2 cellular contexts compared by ENCODE assay signal in the genomic region with DNA sequence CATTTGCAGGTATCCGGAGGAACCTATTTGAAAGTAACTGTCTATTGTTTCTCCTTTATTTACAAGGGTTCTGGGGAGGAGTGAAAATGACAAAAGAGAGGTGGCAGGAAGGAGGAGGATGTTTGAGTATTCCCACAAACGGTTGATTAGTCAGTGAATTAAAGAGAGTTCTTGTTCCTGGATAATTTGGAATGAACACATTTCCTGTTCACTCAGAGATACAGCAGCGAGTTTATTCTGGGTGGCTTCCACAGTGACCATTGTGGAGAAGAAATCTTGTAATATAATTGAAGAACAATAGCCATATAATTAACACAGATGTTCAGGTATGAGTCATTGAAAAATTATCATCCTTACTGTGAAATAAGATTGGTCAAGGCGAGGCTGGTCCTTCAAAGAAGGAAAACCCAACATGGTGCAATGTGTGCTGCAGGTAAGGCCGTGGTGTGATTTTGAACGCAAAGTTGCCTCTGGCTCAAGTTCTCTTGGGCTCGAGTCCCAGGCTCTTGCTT.
TF ChIP-seq lines count a peak whose summit lies in the region.

No MANE protein-coding gene starts in this region.

TF ChIP-seq in SK-N-SH, 30 proteins besides CTCF, POLR2A, EP300 and RAD21 (continued from another document):
- TF ChIP-seq, protein P1, sequence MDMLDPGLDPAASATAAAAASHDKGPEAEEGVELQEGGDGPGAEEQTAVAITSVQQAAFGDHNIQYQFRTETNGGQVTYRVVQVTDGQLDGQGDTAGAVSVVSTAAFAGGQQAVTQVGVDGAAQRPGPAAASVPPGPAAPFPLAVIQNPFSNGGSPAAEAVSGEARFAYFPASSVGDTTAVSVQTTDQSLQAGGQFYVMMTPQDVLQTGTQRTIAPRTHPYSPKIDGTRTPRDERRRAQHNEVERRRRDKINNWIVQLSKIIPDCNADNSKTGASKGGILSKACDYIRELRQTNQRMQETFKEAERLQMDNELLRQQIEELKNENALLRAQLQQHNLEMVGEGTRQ (IDR thresholded peaks at IDR 0.05; ENCODE audit: borderline replicate concordance, low read depth, low read length): no peak
- TF ChIP-seq TAF1 (IDR thresholded peaks at IDR 0.05; ENCODE audit: borderline replicate concordance, low read depth, low read length): no peak
- TF ChIP-seq TCF12 (IDR thresholded peaks at IDR 0.05): no peak; the same call in 1 of the 2 replicates
- no peak for TF ChIP-seq ELF1 (IDR thresholded peaks at IDR 0.05)
- no peak for TF ChIP-seq GATA2 (CRISPR knock-in tag; IDR thresholded peaks at IDR 0.05)
- no peak for TF ChIP-seq GABPA (IDR thresholded peaks at IDR 0.05; ENCODE audit: low read depth)
- no peak for TF ChIP-seq EZH2phosphoT487 (IDR thresholded peaks at IDR 0.05; ENCODE audit: borderline replicate concordance, low read depth)
- no peak; the same call in 1 of the 2 replicates for TF ChIP-seq NFIC (IDR thresholded peaks at IDR 0.05; ENCODE audit: borderline replicate concordance)

TF ChIP-seq in SK-N-SH treated with all-trans-retinoic acid at 6 μM for 48 hours, 23 proteins besides CTCF, POLR2A, EP300 and RAD21 (continued from another document):
- no peak for TF ChIP-seq TSHZ2 (CRISPR knock-in tag; IDR thresholded peaks at IDR 0.05)
TF ChIP-seq in SK-N-SH treated with all-trans-retinoic acid at 6 μM for 48 hours: peak in this region for 0.
